1 cellular context compared by ENCODE assay signal in genomic region chr3:58584690-58585004, GRCh38.
TF ChIP-seq lines count a peak whose summit lies in the region.

No MANE protein-coding gene starts in this region.

TF ChIP-seq in GM12878, 131 proteins besides CTCF, POLR2A, EP300 and RAD21:
- TF ChIP-seq BACH1 (IDR thresholded peaks at IDR 0.05; ENCODE audit: borderline replicate concordance) (no peak), CREM (IDR thresholded peaks at IDR 0.05; ENCODE audit: low read depth) (no peak), FOXK2 (IDR thresholded peaks at IDR 0.05) (no peak)
